In genomic region chr17:18624862-18625501, GRCh38 we compare ENCODE assay signal across 8 cellular contexts. TPM values are rescaled to one million over a fixed set of nuclear protein-coding genes. Genes with fewer than 3 reads are reported as not detected.
DNase-seq lines count a peak whose midpoint lies in the region; ATAC-seq and TF ChIP-seq lines count a peak whose summit lies in the region.
"Not testable (repeated sequence)": the region's sequence is repeated elsewhere in the genome, so short reads cannot be mapped to it uniquely, and the experiment has no call there.
"Had no signal": no experiment of that assay in that cellular context is flagged by ENCODE, and none has a peak within 500 bp of the region (broad histone marks: within the 10 kb centered on the region; RNA-seq: fewer than 3 reads in every experiment).

No MANE protein-coding gene starts in this region.

- H3K36me3 Mint-ChIP-seq in activated naive CD8-positive, alpha-beta T cell treated with anti-CD3 and anti-CD28 coated beads for 36 hours = not testable (repeated sequence)

- not testable (repeated sequence) for H3K27me3 Mint-ChIP-seq in activated naive CD8-positive, alpha-beta T cell treated with anti-CD3 and anti-CD28 coated beads for 36 hours

- peak overlapping the region; percentile 86 for H3K4me3 Mint-ChIP-seq in activated naive CD8-positive, alpha-beta T cell treated with anti-CD3 and anti-CD28 coated beads for 36 hours

- DNase-seq in SK-N-MC (ENCODE audit: low read depth, low spot score); activated naive CD8-positive, alpha-beta T cell treated with anti-CD3 and anti-CD28 coated beads for 36 hours; lower leg skin (ENCODE audit: low spot score in 2 of 2): not testable (repeated sequence)

- not testable (repeated sequence) for H3K4me1 ChIP-seq in skeletal muscle satellite cell (ENCODE audit: control insufficient read depth, insufficient read depth, low read length)

- intact Hi-C loops in lower leg skin (cut with DNase I; ENCODE audit: low total_unique reads) = not testable (repeated sequence)

- H3K4me3 ChIP-seq in GM08714 (ENCODE audit: low read length) (peak overlapping the region; percentile 66; the same call in 1 of the 2 replicates), SK-N-MC (peak overlapping the region; percentile 75), lower leg skin (ENCODE audit: low read depth, poor library complexity, severe bottlenecking) (peak overlapping the region; percentile 50), skeletal muscle satellite cell (ENCODE audit: low read length) (peak overlapping the region; percentile 73)

- H3K36me3 ChIP-seq in SK-N-MC (ENCODE audit: insufficient read depth, low read length); skeletal muscle satellite cell (ENCODE audit: insufficient read depth, low read length): not testable (repeated sequence)

- H3K27ac Mint-ChIP-seq in activated naive CD8-positive, alpha-beta T cell treated with anti-CD3 and anti-CD28 coated beads for 36 hours = peak overlapping the region; percentile 89

- not testable (repeated sequence) for H3K9me3 ChIP-seq in SK-N-MC (ENCODE audit: low read depth, low read length); skeletal muscle satellite cell (replicated peaks; ENCODE audit: low read length)

- not testable (repeated sequence) for H3K4me1 Mint-ChIP-seq in activated naive CD8-positive, alpha-beta T cell treated with anti-CD3 and anti-CD28 coated beads for 36 hours

- peak overlapping the region; percentile 53 for H3K9ac ChIP-seq in SK-N-MC (ENCODE audit: insufficient read length)
- H3K9ac ChIP-seq in skeletal muscle satellite cell (ENCODE audit: low read depth, low read length) = peak overlapping the region; percentile 79

- ATAC-seq in HG02678 (IDR thresholded peaks at IDR 0.05; ENCODE audit: unreplicated experiment) = peak; percentile 8
- peak; percentile 68 for ATAC-seq in esophagus mucosa

- TF ChIP-seq CTCF in lower leg skin (IDR thresholded peaks at IDR 0.05) = not testable (repeated sequence)

- not testable (repeated sequence) for H3K27me3 ChIP-seq in skeletal muscle satellite cell (ENCODE audit: control insufficient read depth, insufficient read depth, low read length)

- not testable (repeated sequence) for H3K9me3 Mint-ChIP-seq in activated naive CD8-positive, alpha-beta T cell treated with anti-CD3 and anti-CD28 coated beads for 36 hours

- peak overlapping the region; percentile 87 for H3K4me2 ChIP-seq in skeletal muscle satellite cell (ENCODE audit: low read length)

- TF ChIP-seq POLR2A in lower leg skin (IDR thresholded peaks at IDR 0.05) = not testable (repeated sequence)

- WGBS in lower leg skin, 2 donors = 20 to 86% methylated on average over 12 to 13 of the region's 35 CpGs

- not testable (repeated sequence) for H3K27ac ChIP-seq in SK-N-MC

RNA-seq across cellular contexts. Expression of gene TBC1D28, which starts 19.2 kb away (rescaled TPM):
- total RNA-seq in activated naive CD8-positive, alpha-beta T cell treated with anti-CD3 and anti-CD28 coated beads for 36 hours = not detected
- not detected for total RNA-seq in esophagus mucosa
- not detected for total RNA-seq in lower leg skin
- not detected in 2 replicates for total RNA-seq in skeletal muscle satellite cell (2012; rRNA removed)
- total RNA-seq: cerebellum had no signal

RNA-seq across cellular contexts. Expression of gene FOXO3B, which starts 57.1 kb away (rescaled TPM):
- 1 to 10 TPM; 6.6 to 7.6 TPM for total RNA-seq in activated naive CD8-positive, alpha-beta T cell treated with anti-CD3 and anti-CD28 coated beads for 36 hours
- total RNA-seq in esophagus mucosa (0.36 TPM), lower leg skin (10 to 100 TPM in 1 of 4 donors, 1 to 10 TPM in 3; 7.7 to 17.4 (median 8.2) TPM)
- 5.5 and 6.3 TPM in 2 replicates for total RNA-seq in skeletal muscle satellite cell (2012; rRNA removed)
